ENCODE assay signal across 8 cellular contexts in the genomic region with DNA sequence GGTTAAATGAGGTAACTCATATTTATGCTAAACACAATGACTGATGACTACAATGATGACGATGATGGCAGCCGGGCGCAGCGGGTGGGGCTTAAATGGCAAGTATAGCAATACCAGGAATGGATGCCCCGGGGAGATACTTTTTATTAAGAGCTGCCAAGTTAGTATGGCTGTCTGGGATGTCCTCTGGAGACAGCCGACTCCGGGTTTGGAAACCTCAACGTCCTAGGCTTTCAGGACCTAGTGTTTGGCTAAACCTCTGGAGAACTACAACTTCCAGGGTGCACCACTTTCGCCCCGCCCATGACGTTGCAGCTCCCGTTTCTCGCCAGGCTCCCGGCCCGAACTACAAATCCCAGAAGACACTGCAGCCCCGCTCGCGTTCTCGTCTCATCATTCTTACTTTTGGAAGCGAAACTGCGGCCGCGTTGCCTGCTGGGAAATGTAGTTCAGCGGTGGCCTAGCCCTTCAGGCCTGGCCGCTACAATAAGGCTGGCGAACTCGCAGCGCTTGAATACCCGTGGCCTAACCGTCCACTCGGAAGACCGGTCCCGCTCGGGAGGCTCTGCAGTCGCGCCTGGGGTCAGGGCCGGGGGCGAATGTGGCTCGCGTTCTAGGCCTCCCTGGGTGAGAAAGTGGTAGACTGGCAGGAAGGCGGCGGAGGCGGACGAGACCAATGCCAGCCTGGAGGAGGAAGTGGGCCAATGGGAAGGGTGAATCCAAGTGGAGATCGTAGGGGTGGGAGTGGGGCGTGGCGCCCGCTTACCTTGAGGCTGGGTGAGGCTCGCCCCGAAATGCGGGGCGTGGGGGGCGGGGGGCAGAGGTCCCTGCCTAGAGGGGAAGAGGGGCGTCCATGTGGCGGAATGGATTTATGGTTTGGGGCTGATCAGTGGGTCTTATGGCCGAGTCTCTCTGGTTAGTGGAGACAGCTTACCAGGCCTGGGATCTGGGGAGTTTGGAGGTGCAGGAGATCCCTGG. TPM values are rescaled to one million over a fixed set of nuclear protein-coding genes. Genes with fewer than 3 reads are reported as not detected.
DNase-seq lines count a peak whose midpoint lies in the region; ATAC-seq, FAIRE-seq and TF ChIP-seq lines count a peak whose summit lies in the region.

A gene (plus strand): TSS at position 463 of the 978 bp plus-strand sequence. CDS start 2,221 bp downstream, outside the sequence.

- H3K4me3 ChIP-seq in ascending aorta (peak within 1 kb of the TSS; percentile 79 to 89), right atrium auricular region (peak within 1 kb of the TSS; percentile 70 to 75), psoas muscle (peak within 1 kb of the TSS; percentile 97)

- H3K27me3 ChIP-seq in ascending aorta (no peaks in the 10 kb centered on the region), right atrium auricular region (no peaks in the 10 kb centered on the region), psoas muscle (ENCODE audit: insufficient read depth in 3 of 3, low read length in 2 of 3) (no peaks in the 10 kb centered on the region)

- TF ChIP-seq CTCF in ascending aorta (IDR thresholded peaks at IDR 0.05) (no peak), right atrium auricular region (IDR thresholded peaks at IDR 0.05) (no peak), psoas muscle (IDR thresholded peaks at IDR 0.05) (no peak)

- peak; percentile 75 for DNase-seq in NCI-H187 treated with DMSO at 0.1 percent for 48 hours (lab: John Stamatoyannopoulos, UW)
- peak; percentile 96 to 99 for DNase-seq in ascending aorta (ENCODE audit: low spot score in 2 of 2)
- peak; percentile 99 for DNase-seq in right atrium auricular region (ENCODE audit: low spot score)
- DNase-seq in psoas muscle = peak; percentile 99 to 100
- peak; percentile 96 for DNase-seq in urothelium cell line (ENCODE audit: low spot score)

- FAIRE-seq in urothelium cell line (lab: Jason Lieb, UNC) = peak; percentile 81

- ATAC-seq in GM18499 (IDR thresholded peaks at IDR 0.05; ENCODE audit: insufficient read depth, unreplicated experiment) = peak; percentile 93
- ATAC-seq in HG02943 (IDR thresholded peaks at IDR 0.05; ENCODE audit: low read depth, unreplicated experiment) = peak; percentile 90
- ATAC-seq in psoas muscle = peak; percentile 95 to 97 (median 97)

- H3K4me1 ChIP-seq in ascending aorta (no peaks in the 10 kb centered on the region), right atrium auricular region (peaks cover 0 to 16% of the 10 kb centered on the region in 2 donors), psoas muscle (peaks cover 8% of the 10 kb centered on the region)

- H3K9me3 ChIP-seq in ascending aorta (no peaks in the 10 kb centered on the region), right atrium auricular region (no peaks in the 10 kb centered on the region), psoas muscle (no peaks in the 10 kb centered on the region)

- H3K36me3 ChIP-seq in ascending aorta (peaks cover 12 to 25% of the 10 kb centered on the region in 2 donors), right atrium auricular region (peaks cover 7% of the 10 kb centered on the region), psoas muscle (ENCODE audit: insufficient read depth in 1 of 2, low read depth in 1 of 2) (peaks cover 11 to 31% of the 10 kb centered on the region in 2 donors)

- 6 to 7% (median 7%) methylated on average over 50 to 56 of the region's 56 CpGs for WGBS in psoas muscle, 3 donors

- intact Hi-C loops in T-helper 2 cell treated with Interferon-gamma antibody and Interleukin-4, amounts not matched to agents 100 ng/mL and 5 ng/mL, for 36 hours (cut with micrococcal nuclease) = loop anchor here (1.0 to 5.0 kb wide), 7 partner anchors 60 to 1100 kb away; a partner anchor contains a TSS
- intact Hi-C loops in ascending aorta (cut with DNase I) (loop anchor here (5.0 kb wide), 1 partner anchor 295 kb away; no protein-coding TSS in a partner anchor), psoas muscle (cut with DNase I) (no loop called here)

- H3K27ac ChIP-seq in ascending aorta (peak within 1 kb of the TSS; percentile 89 to 92), right atrium auricular region (peak within 1 kb of the TSS; percentile 96 to 98), psoas muscle (peak within 1 kb of the TSS; percentile 98)

RNA-seq across cellular contexts. Expression of the gene that starts here (rescaled TPM):
- 27.3 and 27.9 TPM in 2 replicates for total RNA-seq in T-helper 2 cell treated with Interferon-gamma antibody and Interleukin-4, amounts not matched to agents 100 ng/mL and 5 ng/mL, for 36 hours
- 5.3 TPM for total RNA-seq in ascending aorta
- total RNA-seq in right atrium auricular region = 10 to 100 TPM; 12.1 to 16.0 TPM
- 10 to 100 TPM in 2 of 4 donors, 1 to 10 TPM in 2; 8.3 to 15.2 (median 10.8) TPM for total RNA-seq in psoas muscle
- polyA plus RNA-seq in psoas muscle = 10 to 100 TPM in 2 of 3 donors, 1 to 10 TPM in 1; 7.9 to 18.3 (median 11.4) TPM

Comparison
In these comparisons a context has a peak if more than half of its experiments do, and no peak if none do; other contexts are left out.
1. Peak in every context shown above with its lines: DNase-seq, ATAC-seq, H3K4me3 ChIP-seq and H3K27ac ChIP-seq.
2. intact Hi-C loops: an anchor here in T-helper 2 cell treated with Interferon-gamma antibody and Interleukin-4, amounts not matched to agents 100 ng/mL and 5 ng/mL, for 36 hours (1.0 to 5.0 kb wide) and ascending aorta (5.0 kb wide); none called in psoas muscle.